Comparison of ENCODE assay signal across 8 cellular contexts in the genomic region with DNA sequence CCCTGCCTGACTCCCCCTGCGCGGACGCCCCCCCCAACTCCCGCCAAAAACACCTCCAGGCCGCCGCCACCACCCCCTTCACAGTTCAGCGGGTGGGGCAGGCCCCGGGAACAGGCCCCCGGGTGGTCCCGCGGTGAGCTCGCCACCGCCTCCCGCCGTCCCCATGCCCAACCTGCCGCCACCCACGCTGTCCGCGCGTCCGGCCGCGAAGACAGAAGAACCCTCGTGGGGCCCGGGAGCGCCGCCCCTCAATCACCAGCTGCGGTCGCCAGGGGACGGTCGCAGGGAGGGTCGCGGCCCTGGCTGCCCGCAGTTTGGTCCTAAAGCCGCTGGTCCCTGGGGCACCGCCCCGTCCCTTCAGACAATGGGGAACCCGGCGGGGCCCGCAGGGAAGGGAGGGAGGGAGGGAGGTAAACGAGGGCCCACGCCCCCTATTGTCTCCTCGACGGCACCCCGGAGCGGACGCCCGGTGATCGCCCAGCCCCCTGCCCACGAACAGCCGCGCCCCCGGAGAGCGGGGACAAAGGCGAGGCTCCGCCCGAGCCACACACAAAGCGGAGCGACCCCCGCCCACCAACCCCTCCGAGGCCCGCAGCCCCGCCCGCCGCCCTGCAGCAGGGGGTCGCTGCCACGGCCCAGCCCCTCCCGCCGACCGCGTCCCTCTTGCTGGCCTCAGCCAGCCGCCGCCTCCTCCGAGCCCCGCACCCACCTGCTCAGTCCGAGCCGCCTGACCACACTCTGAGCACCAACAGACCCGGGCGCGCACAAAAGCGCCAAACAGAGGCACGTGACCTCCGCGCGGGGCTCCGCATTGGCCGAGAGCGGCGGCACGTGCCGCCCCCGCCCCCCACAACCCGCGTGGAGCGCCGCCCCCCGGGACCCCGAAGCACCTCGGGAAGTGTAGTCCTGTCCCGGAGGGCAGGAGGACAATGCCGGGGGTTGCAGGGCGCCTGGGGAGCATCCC. TPM values are rescaled to one million over a fixed set of nuclear protein-coding genes. Genes with fewer than 3 reads are reported as not detected.
DNase-seq lines count a peak whose midpoint lies in the region; ATAC-seq and TF ChIP-seq lines count a peak whose summit lies in the region.

A gene (minus strand): TSS at position 740 of the 964 bp plus-strand sequence. CDS start 1,743 bp downstream, outside the sequence.

- peak; percentile 80 for DNase-seq in NCI-H1417 treated with DMSO at 0.1 percent for 48 hours (lab: John Stamatoyannopoulos, UW)
- peak; percentile 82 for DNase-seq in amniotic epithelial cell (ENCODE audit: low read depth)
- peak; percentile 89 to 91 for DNase-seq in heart right ventricle
- DNase-seq in prostate gland (ENCODE audit: low spot score): peak; percentile 89
- DNase-seq in ureter (ENCODE audit: low spot score): peak; percentile 92

- 0 to 1% methylated on average over 77 to 102 of the region's 102 CpGs for WGBS in heart right ventricle, 2 donors
- under 1% methylated on average over 60 of the region's 102 CpGs for WGBS in prostate gland

- peaks cover 0 to 23% (median 6%) of the 10 kb centered on the region in 9 donors for H3K36me3 ChIP-seq in heart right ventricle
- no peaks in the 10 kb centered on the region for H3K36me3 ChIP-seq in prostate gland

- no peaks in the 10 kb centered on the region for H3K9me3 ChIP-seq in heart right ventricle
- H3K9me3 ChIP-seq in prostate gland: no peaks in the 10 kb centered on the region

- H3K4me1 ChIP-seq in heart right ventricle (peaks cover 9 to 44% (median 28%) of the 10 kb centered on the region in 9 donors), prostate gland (replicated peaks) (peaks cover 7% of the 10 kb centered on the region)

- intact Hi-C loops in T-helper 1 cell treated with Interleukin-12 subunit alpha and Interleukin-12 subunit beta and Interleukin-4 antibody, amounts not matched to agents 30 ng/mL and 1 ng/mL, for 36 hours (cut with micrococcal nuclease): loop anchor here (1.0 to 10.0 kb wide), 16 partner anchors 11 to 1867 kb away; a partner anchor contains a TSS
- intact Hi-C loops in heart right ventricle (cut with DNase I) (loop anchor here in 3 of 10 donors (2.0 to 5.0 kb wide), 2 partner anchors 81 to 93 kb away; a partner anchor contains a TSS), prostate gland (cut with DNase I) (no loop called here)

- no peaks in the 10 kb centered on the region for H3K27me3 ChIP-seq in heart right ventricle
- H3K27me3 ChIP-seq in prostate gland (replicated peaks; ENCODE audit: insufficient read depth): no peaks in the 10 kb centered on the region

- H3K4me3 ChIP-seq in heart right ventricle (peak within 1 kb of the TSS; percentile 53 to 82 (median 70)), prostate gland (peak within 1 kb of the TSS; percentile 47 to 65)

- 0 out of 3 replicates have a peak, but pooled peaks have one; percentile 4 for TF ChIP-seq CTCF in GM12872 (IDR thresholded peaks at IDR 0.05; ENCODE audit: insufficient read depth, low read depth, low read length)
- no peak for TF ChIP-seq CTCF in heart right ventricle (IDR thresholded peaks at IDR 0.05)
- peak in 1 of 4 experiments; percentile 12 for TF ChIP-seq CTCF in prostate gland (IDR thresholded peaks at IDR 0.05)

- H3K27ac ChIP-seq in heart right ventricle (peak within 1 kb of the TSS in 9 of 10 donors; percentile 45 to 77 (median 69)), prostate gland (peak within 1 kb of the TSS; percentile 48 to 50)

- peak; percentile 75 for ATAC-seq in HG02642 (IDR thresholded peaks at IDR 0.05; ENCODE audit: poor library complexity, unreplicated experiment)
- ATAC-seq in heart right ventricle: peak; percentile 90 to 97 (median 95)

- TF ChIP-seq POLR2A in prostate gland (IDR thresholded peaks at IDR 0.05): peak; percentile 89

RNA-seq across cellular contexts. Expression of the gene that starts here (rescaled TPM):
- total RNA-seq in T-helper 1 cell treated with Interleukin-12 subunit alpha and Interleukin-12 subunit beta and Interleukin-4 antibody, amounts not matched to agents 30 ng/mL and 1 ng/mL, for 36 hours: 294 and 315 TPM in 2 replicates
- total RNA-seq in heart right ventricle: 10 to 100 TPM; 16.0 to 85.7 (median 48.7) TPM
- 10 to 100 TPM; 16.2 to 49.9 TPM for polyA plus RNA-seq in heart right ventricle
- 100 to 1,000 TPM in 1 of 2 donors, 10 to 100 TPM in 1; 21.8 to 138 TPM for total RNA-seq in prostate gland
- 31.2 TPM for total RNA-seq in ureter

Comparison
In these comparisons a context has a peak if more than half of its experiments do, and no peak if none do; other contexts are left out.
1. Peak in every context shown above with its lines: DNase-seq, ATAC-seq, H3K4me3 ChIP-seq and H3K27ac ChIP-seq.